In genomic region chrX:130615941-130616340, GRCh38 we compare ENCODE assay signal across 20 cellular contexts.
A peak's percentile ranks its signal among the peaks of the same experiment; 100 is the strongest.
DNase-seq lines count a peak whose midpoint lies in the region; ATAC-seq, FAIRE-seq and TF ChIP-seq lines count a peak whose summit lies in the region.
"Had no signal": no experiment of that assay in that cellular context is flagged by ENCODE, and none has a peak within 500 bp of the region (broad histone marks: within the 10 kb centered on the region; RNA-seq: fewer than 3 reads in every experiment).

No MANE protein-coding gene starts in this region.

- ATAC-seq in PC-3 (peak; percentile 56), K562 (no peak), pancreas (no peak), heart left ventricle (no peak), HG03457 (IDR thresholded peaks at IDR 0.05; ENCODE audit: unreplicated experiment) (no peak)
- ATAC-seq: CD8-positive, alpha-beta T cell had no signal

- H3K4me3 ChIP-seq in PC-3 (ENCODE audit: low read length) (no peak overlapping the region), K562 (no peak overlapping the region), pancreas (no peak overlapping the region), heart left ventricle (no peak overlapping the region)
- H3K4me3 ChIP-seq: BLaER1, HAP-1 had no signal

- no peak overlapping the region for H3K4me2 ChIP-seq in PC-3 (ENCODE audit: low read length)
- H3K4me2 ChIP-seq in K562 (ENCODE audit: insufficient read depth, low read length), result no peak overlapping the region
- H3K4me2 ChIP-seq: BLaER1 had no signal

- WGBS in K562 (ENCODE audit: insufficient coverage, low coverage, missing lambda C conversion rate), result 10% methylated on average over 3 of the region's 3 CpGs
- 67 to 76% methylated on average over 3 of the region's 3 CpGs for WGBS in pancreas, 2 donors
- WGBS in heart left ventricle, 4 donors, result 66 to 95% (median 81%) methylated on average over 3 of the region's 3 CpGs

- H3K9me1 ChIP-seq in K562 (ENCODE audit: control insufficient read depth, insufficient read depth, low read length), result no peaks in the 10 kb centered on the region

- in situ Hi-C loops in K562 (cut with MboI), result no loop called here

- H3K9ac ChIP-seq in PC-3 (ENCODE audit: low read length) (no peak overlapping the region), K562 (ENCODE audit: insufficient read depth in 1 of 2, low read depth in 2 of 2, low read length in 2 of 2) (no peak overlapping the region)
- H3K9ac ChIP-seq: BLaER1 had no signal

- no peak for TF ChIP-seq RAD21 in K562 (CRISPR knock-in tag; conservative IDR thresholded peaks at IDR 0.05 in 1 of 2, IDR thresholded peaks at IDR 0.05 in 1 of 2)

- no peak for TF ChIP-seq EP300 in K562 (IDR thresholded peaks at IDR 0.05; ENCODE audit: low read length)

- H4K20me1 ChIP-seq in PC-3 (ENCODE audit: low read length) (no peaks in the 10 kb centered on the region), K562 (replicated peaks; ENCODE audit: control insufficient read depth, insufficient read depth, low read length) (no peaks in the 10 kb centered on the region)
- H4K20me1 ChIP-seq: BLaER1 had no signal

- H3K4me1 ChIP-seq in PC-3 (ENCODE audit: insufficient read depth, low read length) (peaks cover 4% of the 10 kb centered on the region; the same call in 1 of the 2 replicates), K562 (replicated peaks in 1 of 2; ENCODE audit: control insufficient read depth in 2 of 2, insufficient read depth in 2 of 2, low read length in 2 of 2) (no peaks in the 10 kb centered on the region), pancreas (no peaks in the 10 kb centered on the region), heart left ventricle (no peaks in the 10 kb centered on the region)
- H3K4me1 ChIP-seq: BLaER1, Caco-2 had no signal

- intact Hi-C loops in PC-3 (cut with micrococcal nuclease) (no loop called here), K562 (cut with micrococcal nuclease) (no loop called here), pancreas (cut with DNase I) (no loop called here), heart left ventricle (cut with DNase I) (no loop called here)

- H3K36me3 ChIP-seq in PC-3 (ENCODE audit: low read depth, low read length) (no peaks in the 10 kb centered on the region), K562 (ENCODE audit: control insufficient read depth, insufficient read depth, low read length) (no peaks in the 10 kb centered on the region), pancreas (no peaks in the 10 kb centered on the region), heart left ventricle (no peaks in the 10 kb centered on the region)
- H3K36me3 ChIP-seq: BLaER1, HAP-1 had no signal

- TF ChIP-seq CTCF in PC-3 (conservative IDR thresholded peaks at IDR 0.05; ENCODE audit: low read depth, low read length), result no peak
- TF ChIP-seq CTCF in K562 (IDR thresholded peaks at IDR 0.05 in 2 of 3, conservative IDR thresholded peaks at IDR 0.05 in 1 of 3; ENCODE audit: insufficient read depth in 2 of 3, low read depth in 1 of 3, low read length in 3 of 3), result no peak
- TF ChIP-seq CTCF in pancreas (IDR thresholded peaks at IDR 0.05), result no peak
- no peak for TF ChIP-seq CTCF in heart left ventricle (IDR thresholded peaks at IDR 0.05)

- no peaks in the 10 kb centered on the region for H3F3A ChIP-seq in PC-3 (ENCODE audit: low read length, unreplicated experiment)

- POLR2A ChIA-PET in PC-3 (lab: Charles Lee; ENCODE audit: unreplicated experiment), result interaction anchor here (0.5 kb wide), 1 partner anchor 288 kb away, joined by 5 read pairs; no protein-coding TSS in a partner anchor
- POLR2A ChIA-PET in K562 (lab: Yijun Ruan, JAX), result no interaction called here

- H3K27ac ChIP-seq in PC-3 (ENCODE audit: low read length) (no peak overlapping the region), K562 (ENCODE audit: extremely low read depth, low read depth, low read length) (no peak overlapping the region), pancreas (no peak overlapping the region), heart left ventricle (no peak overlapping the region)
- H3K27ac ChIP-seq: BLaER1, C4-2B had no signal

- DNase-seq in DMS53 treated with DMSO at 0.1 percent for 48 hours (lab: John Stamatoyannopoulos, UW; ENCODE audit: unreplicated experiment), result peak; percentile 61
- DNase-seq in HT1080 (ENCODE audit: low read depth), result peak; percentile 0
- DNase-seq in PC-3, result peak; percentile 53
- no peak for DNase-seq in K562 (ENCODE audit: extremely low read depth in 1 of 4, low spot score in 3 of 4)
- DNase-seq in GDM1 (lab: John Stamatoyannopoulos, UW), result no peak
- DNase-seq in pancreas, result no peak
- DNase-seq in heart left ventricle, result no peak
- DNase-seq: Caco-2; CD4-positive, CD25-positive, alpha-beta regulatory T cell; CD8-positive, alpha-beta T cell; DMS 273 treated with DMSO at 0.1 percent for 48 hours; DND-41; GOT3; HFFc6 had no signal

- H3K27me3 ChIP-seq in PC-3 (ENCODE audit: low read length) (no peaks in the 10 kb centered on the region), K562 (ENCODE audit: control insufficient read depth in 2 of 2, insufficient read depth in 2 of 2, low read length in 2 of 2) (no peaks in the 10 kb centered on the region), pancreas (peaks cover 0 to 6% (median 0%) of the 10 kb centered on the region in 4 donors), heart left ventricle (peaks cover 0 to under 1% (median 0%) of the 10 kb centered on the region in 9 donors)

- H3K79me2 ChIP-seq in PC-3 (ENCODE audit: low read length) (no peaks in the 10 kb centered on the region), K562 (ENCODE audit: control insufficient read depth, insufficient read depth, low read length) (no peaks in the 10 kb centered on the region)

- CTCF ChIA-PET in PC-3 (lab: Charles Lee) (no interaction called here), K562 (lab: Yijun Ruan, JAX; ENCODE audit: low intra/inter-chr PET ratio) (no interaction called here)

- FAIRE-seq in K562 (lab: Jason Lieb, UNC) (no peak), pancreas (lab: Jason Lieb, UNC) (no peak)
- FAIRE-seq: GM12892, H54 had no signal

- BruUV-seq in PC-3 (replicated peaks; lab: Mats Ljungman, UMichigan) (no TSS peak), K562 (replicated peaks; lab: Mats Ljungman, UMichigan) (no TSS peak)

- TF ChIP-seq POLR2A in K562 (conservative IDR thresholded peaks at IDR 0.05) (no peak), heart left ventricle (IDR thresholded peaks at IDR 0.05) (no peak)

- H3K9me3 ChIP-seq in PC-3 (ENCODE audit: low read length) (no peaks in the 10 kb centered on the region), K562 (replicated peaks; ENCODE audit: control insufficient read depth, insufficient read depth, low read depth, low read length) (no peaks in the 10 kb centered on the region), pancreas (no peaks in the 10 kb centered on the region), heart left ventricle (no peaks in the 10 kb centered on the region)
- H3K9me3 ChIP-seq: Caco-2, HAP-1 had no signal

- H2AFZ ChIP-seq in PC-3 (ENCODE audit: low read length), result no peak overlapping the region
- no peak overlapping the region for H2AFZ ChIP-seq in K562 (ENCODE audit: low read depth, low read length)

- H3K9me2 ChIP-seq in PC-3 (replicated peaks; ENCODE audit: low read length), result no peaks in the 10 kb centered on the region

TF ChIP-seq in K562, 482 proteins besides CTCF, POLR2A, EP300 and RAD21:
- TF ChIP-seq TFE3 (CRISPR knock-in tag; IDR thresholded peaks at IDR 0.05) (peak; percentile 48; the same call in 1 of the 2 replicates), EP400 (IDR thresholded peaks at IDR 0.05) (no peak), BRF1 (IDR thresholded peaks at IDR 0.05; ENCODE audit: borderline replicate concordance, extremely low read depth, insufficient read length) (no peak), ATF3 (IDR thresholded peaks at IDR 0.05) (peak; percentile 28; the same call in 1 of the 2 replicates), ATF3 (CRISPR knock-in tag; conservative IDR thresholded peaks at IDR 0.05) (no peak), KLF10 (CRISPR knock-in tag; IDR thresholded peaks at IDR 0.05) (no peak), CEBPG (CRISPR knock-in tag; IDR thresholded peaks at IDR 0.05) (no peak), CEBPG (tag; conservative IDR thresholded peaks at IDR 0.05 in 1 of 2, IDR thresholded peaks at IDR 0.05 in 1 of 2) (peak in 1 of 2 experiments; percentile 28; a peak in 1 of 4 replicates), FOSL1 (tag; conservative IDR thresholded peaks at IDR 0.05) (peak; percentile 75)

Comparison
In these comparisons a context has a peak if more than half of its experiments do, and no peak if none do; other contexts are left out.
1. DNase-seq: peak in DMS53 treated with DMSO at 0.1 percent for 48 hours (single experiment), HT1080 (single experiment) and PC-3 (single experiment); none in K562 (0 of 4), GDM1 (single experiment), pancreas (0 of 6) and heart left ventricle (0 of 5).